ENCODE assay signal across 26 cellular contexts in genomic region chr19:32068805-32069204, GRCh38.
"Had no signal": no experiment of that assay in that cellular context is flagged by ENCODE, and none has a peak within 500 bp of the region (broad histone marks: within the 10 kb centered on the region; RNA-seq: fewer than 3 reads in every experiment).

No MANE protein-coding gene starts in this region.

- H3K27ac ChIP-seq: left lung, lower lobe of right lung, neural progenitor cell, neutrophil, parathyroid adenoma, right atrium auricular region, right lobe of liver, skin epidermis, stomach, testis, thyroid gland, transverse colon, upper lobe of left lung had no signal

- ATAC-seq: left colon; left lung; lower lobe of right lung; naive thymus-derived CD8-positive, alpha-beta T cell; right lobe of liver; stimulated activated naive B cell treated with anti-CD40 and anti-IgM and Interleukin-4, amounts not matched to agents 10 μg/mL and 1 μg/mL and 100 μg/mL, for 72 hours; stimulated activated naive CD8-positive, alpha-beta T cell treated with anti-CD3 and anti-CD28 coated beads, Interleukin-15, Interleukin-2, amounts not matched to agents 100 U/mL and 50 U/mL, for 24 hours had no signal

- H3K9ac ChIP-seq: neural progenitor cell, parathyroid adenoma had no signal

- H3K27me3 ChIP-seq: left lung, neural progenitor cell, neutrophil, right atrium auricular region, right lobe of liver, stomach, testis, thyroid gland, transverse colon, upper lobe of left lung had no signal

- DNase-seq: hypothalamus; immature natural killer cell; kidney; left colon; left lung; lower lobe of right lung; mesendoderm; naive thymus-derived CD8-positive, alpha-beta T cell; occipital lobe; right lobe of liver; stimulated activated CD4-positive, alpha-beta T cell treated with anti-CD3 and anti-CD28 coated beads, Interleukin-12 subunit alpha, Interleukin-12 subunit beta, amount 100 ng/mL, for 4 hours; stimulated activated CD4-positive, alpha-beta T cell treated with anti-CD3 and anti-CD28 coated beads, Interleukin-15, amount 100 ng/mL, for 24 hours; stimulated activated CD4-positive, alpha-beta T cell treated with anti-CD3 and anti-CD28 coated beads, Interleukin-2, amount 100 ng/mL, for 24 hours; stimulated activated CD4-positive, alpha-beta T cell treated with anti-CD3 and anti-CD28 coated beads, Interleukin-4, amount 100 ng/mL, for 1 hour; stimulated activated naive B cell treated with anti-CD40 and anti-IgM and Interleukin-4, amounts not matched to agents 10 μg/mL and 1 μg/mL and 100 μg/mL, for 72 hours; stimulated activated naive CD8-positive, alpha-beta T cell treated with anti-CD3 and anti-CD28 coated beads, Interleukin-15, Interleukin-2, amounts not matched to agents 100 U/mL and 50 U/mL, for 24 hours; stomach; testis; thyroid gland; transverse colon; upper lobe of left lung had no signal

- H3K9me3 ChIP-seq: left lung, lower lobe of right lung, neutrophil, right atrium auricular region, right lobe of liver, stomach, testis, thyroid gland, transverse colon, upper lobe of left lung had no signal

- H3K4me3 ChIP-seq: left lung, lower lobe of right lung, neural progenitor cell, right atrium auricular region, right lobe of liver, skin epidermis, stomach, testis, thyroid gland, transverse colon, upper lobe of left lung had no signal

- H3K79me2 ChIP-seq: parathyroid adenoma had no signal

- H3K4me2 ChIP-seq: neural progenitor cell had no signal

- H3K4me1 ChIP-seq: left lung, lower lobe of right lung, parathyroid adenoma, right atrium auricular region, right lobe of liver, stomach, testis, thyroid gland, transverse colon, upper lobe of left lung had no signal

- H2AFZ ChIP-seq: neural progenitor cell, parathyroid adenoma had no signal

- H3K36me3 ChIP-seq: left lung, lower lobe of right lung, neural progenitor cell, neutrophil, right atrium auricular region, right lobe of liver, stomach, thyroid gland, transverse colon, upper lobe of left lung had no signal
